Comparison of ENCODE assay signal across 8 cellular contexts in genomic region chr2:135052997-135053474, GRCh38. TPM values are rescaled to one million over a fixed set of nuclear protein-coding genes. Genes with fewer than 3 reads are reported as not detected.
A peak's percentile ranks its signal among the peaks of the same experiment; 100 is the strongest.
DNase-seq lines count a peak whose midpoint lies in the region; ATAC-seq, FAIRE-seq and TF ChIP-seq lines count a peak whose summit lies in the region.

No MANE protein-coding gene starts in this region.

- ATAC-seq in CD8-positive, alpha-beta T cell: peak; percentile 5
- peak; percentile 30 for ATAC-seq in GM21619 (IDR thresholded peaks at IDR 0.05; ENCODE audit: unreplicated experiment)
- ATAC-seq in activated naive CD8-positive, alpha-beta T cell treated with anti-CD3 and anti-CD28 coated beads, Interleukin-2, amount 50 U/mL, for 24 hours: peak; percentile 56

- H3K27me3 Mint-ChIP-seq in CD8-positive, alpha-beta T cell (ENCODE audit: low read depth): no peaks in the 10 kb centered on the region
- peaks cover 2% of the 10 kb centered on the region for H3K27me3 Mint-ChIP-seq in activated naive CD8-positive, alpha-beta T cell treated with anti-CD3 and anti-CD28 coated beads, Interleukin-2, amount 50 U/mL, for 24 hours

- no peaks in the 10 kb centered on the region for H3K27me3 ChIP-seq in CD8-positive, alpha-beta T cell (ENCODE audit: insufficient read depth, low read length)
- H3K27me3 ChIP-seq in kidney epithelial cell (ENCODE audit: control insufficient read depth, insufficient read depth, low read length): no peaks in the 10 kb centered on the region

- CTCF ChIA-PET in CD8-positive, alpha-beta T cell (lab: Charles Lee): interaction anchor here (0.7 to 2.1 kb wide), 3 partner anchors 49 to 842 kb away, joined by 3 to 5 read pairs (median 4); no protein-coding TSS in a partner anchor

- H3K36me3 Mint-ChIP-seq in CD8-positive, alpha-beta T cell: peaks cover 28% of the 10 kb centered on the region
- H3K36me3 Mint-ChIP-seq in activated naive CD8-positive, alpha-beta T cell treated with anti-CD3 and anti-CD28 coated beads, Interleukin-2, amount 50 U/mL, for 24 hours (ENCODE audit: low read depth): peaks cover 18% of the 10 kb centered on the region

- intact Hi-C loops in CD8-positive, alpha-beta T cell (cut with DNase I, micrococcal nuclease): loop anchor here (1.0 to 10.0 kb wide), 12 partner anchors 44 to 1082 kb away; partner anchors contain the start of genes CCNT2 (in 2 of the 2), R3HDM1 (in 2 of the 2), UBXN4 (in 2 of the 2) and ZRANB3 (in 2 of the 2)

- peak overlapping the region; percentile 96 for H3K27ac ChIP-seq in CD8-positive, alpha-beta T cell (ENCODE audit: low read depth, low read length)

- H3K36me3 ChIP-seq in CD8-positive, alpha-beta T cell (ENCODE audit: insufficient read depth, low read length): no peaks in the 10 kb centered on the region
- no peaks in the 10 kb centered on the region for H3K36me3 ChIP-seq in kidney epithelial cell (ENCODE audit: control insufficient read depth, insufficient read depth, low read length)

- no peak for FAIRE-seq in RCC 7860 (lab: Jason Lieb, UNC)

- H3K4me1 ChIP-seq in CD8-positive, alpha-beta T cell (ENCODE audit: insufficient read depth, low read length): peaks cover 11% of the 10 kb centered on the region

- H3K9me3 ChIP-seq in CD8-positive, alpha-beta T cell (ENCODE audit: low read length): no peaks in the 10 kb centered on the region

- peak overlapping the region; percentile 99 for H3K27ac Mint-ChIP-seq in CD8-positive, alpha-beta T cell
- peak overlapping the region; percentile 99 for H3K27ac Mint-ChIP-seq in activated naive CD8-positive, alpha-beta T cell treated with anti-CD3 and anti-CD28 coated beads, Interleukin-2, amount 50 U/mL, for 24 hours

- H3K9me3 Mint-ChIP-seq in CD8-positive, alpha-beta T cell: no peaks in the 10 kb centered on the region
- no peaks in the 10 kb centered on the region for H3K9me3 Mint-ChIP-seq in activated naive CD8-positive, alpha-beta T cell treated with anti-CD3 and anti-CD28 coated beads, Interleukin-2, amount 50 U/mL, for 24 hours

- POLR2A ChIA-PET in CD8-positive, alpha-beta T cell (lab: Charles Lee): interaction anchor here (0.6 to 1.3 kb wide), 8 partner anchors 8 to 934 kb away, joined by 3 to 7 read pairs (median 3); partner anchors contain the start of gene ZRANB3

- peaks cover 50% of the 10 kb centered on the region for H3K4me1 Mint-ChIP-seq in CD8-positive, alpha-beta T cell (ENCODE audit: low read depth)
- peaks cover 65% of the 10 kb centered on the region for H3K4me1 Mint-ChIP-seq in activated naive CD8-positive, alpha-beta T cell treated with anti-CD3 and anti-CD28 coated beads, Interleukin-2, amount 50 U/mL, for 24 hours

- DNase-seq in CD8-positive, alpha-beta T cell: peak in 4 of 7 experiments; percentile 7 to 39 (median 26)
- DNase-seq in LNCaP clone FGC (ENCODE audit: low read depth) (no peak), kidney epithelial cell (ENCODE audit: low read depth) (no peak), RCC 7860 (ENCODE audit: low spot score) (no peak), NCI-H2227 treated with DMSO at 0.1 percent for 48 hours (lab: John Stamatoyannopoulos, UW) (no peak)
- peak; percentile 26 for DNase-seq in activated naive CD8-positive, alpha-beta T cell treated with anti-CD3 and anti-CD28 coated beads, Interleukin-2, amount 50 U/mL, for 24 hours
- peak in 2 of 3 experiments; percentile 14 to 21 for DNase-seq in stimulated activated CD4-positive, alpha-beta T cell treated with anti-CD3 and anti-CD28 coated beads, TNF-alpha, amount 100 ng/mL, for 24 hours (ENCODE audit: low read depth in 3 of 3)

- peak overlapping the region; percentile 92 for H3K4me3 Mint-ChIP-seq in CD8-positive, alpha-beta T cell
- H3K4me3 Mint-ChIP-seq in activated naive CD8-positive, alpha-beta T cell treated with anti-CD3 and anti-CD28 coated beads, Interleukin-2, amount 50 U/mL, for 24 hours: peak overlapping the region; percentile 89

- no peak for TF ChIP-seq CTCF in CD8-positive, alpha-beta T cell (IDR thresholded peaks at IDR 0.05)
- TF ChIP-seq CTCF in LNCaP clone FGC (IDR thresholded peaks at IDR 0.05; ENCODE audit: control insufficient read depth, extremely low read depth, insufficient read depth) (no peak), kidney epithelial cell (IDR thresholded peaks at IDR 0.05; ENCODE audit: insufficient read depth, low read length, poor library complexity, severe bottlenecking) (no peak)

- H3K4me3 ChIP-seq in CD8-positive, alpha-beta T cell (ENCODE audit: low read depth, low read length): peak overlapping the region; percentile 79
- peak overlapping the region; percentile 97 for H3K4me3 ChIP-seq in LNCaP clone FGC (ENCODE audit: low read depth, low read length)
- peak overlapping the region; percentile 97 for H3K4me3 ChIP-seq in kidney epithelial cell (ENCODE audit: low read depth, low read length)

RNA-seq across cellular contexts. Expression of gene RAB3GAP1, which starts 0.9 kb away (rescaled TPM):
- 10 to 100 TPM; 31.0 to 32.8 TPM for total RNA-seq in CD8-positive, alpha-beta T cell
- 43.8 and 48.2 TPM in 2 replicates for total RNA-seq in kidney epithelial cell

RNA-seq across cellular contexts. Expression of gene MAP3K19, which starts 5.8 kb away (rescaled TPM):
- not detected for total RNA-seq in CD8-positive, alpha-beta T cell
- total RNA-seq in kidney epithelial cell: not detected in 2 replicates

Comparison
In these comparisons a context has a peak if more than half of its experiments do, and no peak if none do; other contexts are left out.
1. ATAC-seq: peak in every context shown above with its lines; median percentile 56 in activated naive CD8-positive, alpha-beta T cell treated with anti-CD3 and anti-CD28 coated beads, Interleukin-2, amount 50 U/mL, for 24 hours; 30 in GM21619; 5 in CD8-positive, alpha-beta T cell.
2. DNase-seq: peak in CD8-positive, alpha-beta T cell (4 of 7), activated naive CD8-positive, alpha-beta T cell treated with anti-CD3 and anti-CD28 coated beads, Interleukin-2, amount 50 U/mL, for 24 hours (single experiment) and stimulated activated CD4-positive, alpha-beta T cell treated with anti-CD3 and anti-CD28 coated beads, TNF-alpha, amount 100 ng/mL, for 24 hours (2 of 3); none in LNCaP clone FGC (single experiment), kidney epithelial cell (single experiment), RCC 7860 (single experiment) and NCI-H2227 treated with DMSO at 0.1 percent for 48 hours (single experiment).
3. Peak in every context shown above with its lines, with median percentiles within 50 percentile points of each other: H3K4me3 ChIP-seq.